13 cellular contexts compared by ENCODE assay signal in genomic region chr10:102769375-102770107, GRCh38. TPM values are rescaled to one million over a fixed set of nuclear protein-coding genes. Genes with fewer than 3 reads are reported as not detected.
DNase-seq lines count a peak whose midpoint lies in the region; ATAC-seq and TF ChIP-seq lines count a peak whose summit lies in the region.
"Had no signal": no experiment of that assay in that cellular context is flagged by ENCODE, and none has a peak within 500 bp of the region (broad histone marks: within the 10 kb centered on the region; RNA-seq: fewer than 3 reads in every experiment).

No MANE protein-coding gene starts in this region.

- peak overlapping the region; percentile 42 for H4K91ac ChIP-seq in trophoblast cell (ENCODE audit: low read depth, low read length)

- H4K12ac ChIP-seq in trophoblast cell (ENCODE audit: low read depth, low read length) = no peak overlapping the region

- H2BK120ac ChIP-seq in trophoblast cell (ENCODE audit: insufficient read depth, low read length, poor library complexity) = peak overlapping the region; percentile 75

- CTCF ChIA-PET in CD8-positive, alpha-beta memory T cell (lab: Charles Lee) = no interaction called here

- no peak overlapping the region for H3K9ac ChIP-seq in endodermal cell (ENCODE audit: extremely low read depth, low read length, poor library complexity, severe bottlenecking)
- H3K9ac ChIP-seq in trophoblast cell (ENCODE audit: low read length) = no peak overlapping the region

- no peaks in the 10 kb centered on the region for H3K27me3 Mint-ChIP-seq in CD8-positive, alpha-beta memory T cell
- H3K27me3 Mint-ChIP-seq in endodermal cell (ENCODE audit: insufficient read depth) = no peaks in the 10 kb centered on the region
- H3K27me3 Mint-ChIP-seq: stimulated activated naive CD8-positive, alpha-beta T cell treated with anti-CD3 and anti-CD28 coated beads, Interleukin-15, amount 100 ng/mL, for 72 hours had no signal

- H3K18ac ChIP-seq in trophoblast cell (ENCODE audit: low read length) = no peak overlapping the region

- no peak overlapping the region for H2BK5ac ChIP-seq in trophoblast cell (ENCODE audit: low read depth, low read length, poor library complexity)

- no peaks in the 10 kb centered on the region for H3K27me3 ChIP-seq in CD8-positive, alpha-beta memory T cell (ENCODE audit: insufficient read depth, low read length, poor library complexity, severe bottlenecking)
- H3K27me3 ChIP-seq in endodermal cell (ENCODE audit: control insufficient read depth, insufficient read depth, low read length, poor library complexity, severe bottlenecking) (no peaks in the 10 kb centered on the region), trophoblast cell (ENCODE audit: insufficient read depth, low read length) (no peaks in the 10 kb centered on the region)
- H3K27me3 ChIP-seq: BLaER1 treated with 17β-estradiol and CSF1 and Interleukin-3, amounts not matched to agents 10 nM and 100 nM had no signal

- H3K4me1 ChIP-seq in CD8-positive, alpha-beta memory T cell (ENCODE audit: insufficient read depth, low read length) = peaks cover 13% of the 10 kb centered on the region
- H3K4me1 ChIP-seq in endodermal cell (ENCODE audit: control insufficient read depth, insufficient read depth, low read length) = peaks cover 15% of the 10 kb centered on the region
- peaks cover 28 to 40% of the 10 kb centered on the region in 2 experiments for H3K4me1 ChIP-seq in trophoblast cell (ENCODE audit: control insufficient read depth in 1 of 2, insufficient read depth in 2 of 2, low read length in 2 of 2)

- no peak for DNase-seq in CD8-positive, alpha-beta memory T cell
- DNase-seq in M059J (ENCODE audit: low read depth) = peak; percentile 44
- no peak for DNase-seq in endodermal cell
- DNase-seq in trophoblast cell = peak; percentile 80 to 81
- DNase-seq in HCEC 1CT = no peak
- no peak for DNase-seq in medulla oblongata (ENCODE audit: extremely low spot score)
- DNase-seq: activated CD8-positive, alpha-beta memory T cell treated with anti-CD3 and anti-CD28 coated beads for 24 hours; effector memory CD4-positive, alpha-beta T cell; NCI-H526; stimulated activated naive CD8-positive, alpha-beta T cell treated with anti-CD3 and anti-CD28 coated beads, Interleukin-15, amount 100 ng/mL, for 72 hours had no signal

- H2BK12ac ChIP-seq in trophoblast cell (ENCODE audit: low read length) = peak overlapping the region; percentile 23

- no peak overlapping the region for H2AK5ac ChIP-seq in trophoblast cell (ENCODE audit: low read length)

- POLR2A ChIA-PET in CD8-positive, alpha-beta memory T cell (lab: Charles Lee) = no interaction called here

- 76 to 86% methylated on average over 6 to 7 of the region's 7 CpGs for WGBS in endodermal cell (ENCODE audit: insufficient coverage in 1 of 2, insufficient read length in 1 of 2), 2 experiments
- no CpG with 5 or more reads among the region's 7 CpGs for WGBS in trophoblast cell (ENCODE audit: extremely low coverage, insufficient coverage, insufficient read length)

- peaks cover 33% of the 10 kb centered on the region for H3K79me1 ChIP-seq in trophoblast cell (ENCODE audit: low read length)

- no peak overlapping the region for H3K4ac ChIP-seq in trophoblast cell (ENCODE audit: low read depth, low read length)

- H3K79me2 ChIP-seq in trophoblast cell (ENCODE audit: control insufficient read depth, insufficient read depth, low read length, poor library complexity) = peaks cover 8% of the 10 kb centered on the region

- no peaks in the 10 kb centered on the region for H3K9me3 ChIP-seq in CD8-positive, alpha-beta memory T cell (ENCODE audit: low read length)
- no peaks in the 10 kb centered on the region for H3K9me3 ChIP-seq in endodermal cell (ENCODE audit: control insufficient read depth, low read length)
- H3K9me3 ChIP-seq in trophoblast cell (ENCODE audit: insufficient read depth, low read depth, low read length) = peaks cover 3% of the 10 kb centered on the region
- H3K9me3 ChIP-seq: BLaER1 treated with 17β-estradiol and CSF1 and Interleukin-3, amounts not matched to agents 10 nM and 100 nM had no signal

- TF ChIP-seq CTCF in endodermal cell (conservative IDR thresholded peaks at IDR 0.05) = no peak

- no peak overlapping the region for H3K4me3 Mint-ChIP-seq in CD8-positive, alpha-beta memory T cell
- no peak overlapping the region for H3K4me3 Mint-ChIP-seq in endodermal cell
- H3K4me3 Mint-ChIP-seq: stimulated activated naive CD8-positive, alpha-beta T cell treated with anti-CD3 and anti-CD28 coated beads, Interleukin-15, amount 100 ng/mL, for 72 hours had no signal

- H4K8ac ChIP-seq in trophoblast cell (ENCODE audit: low read depth, low read length) = no peak overlapping the region

- H2AFZ ChIP-seq in trophoblast cell (ENCODE audit: insufficient read depth, low read length, poor library complexity) = no peak overlapping the region

- no peak overlapping the region for H3K4me3 ChIP-seq in CD8-positive, alpha-beta memory T cell (ENCODE audit: low read length)
- no peak overlapping the region for H3K4me3 ChIP-seq in endodermal cell (ENCODE audit: low read length)
- H3K4me3 ChIP-seq in trophoblast cell (ENCODE audit: low read depth, low read length) = no peak overlapping the region
- H3K4me3 ChIP-seq: BLaER1 treated with 17β-estradiol and CSF1 and Interleukin-3, amounts not matched to agents 10 nM and 100 nM had no signal

- peaks cover 35 to 67% (median 61%) of the 10 kb centered on the region in 3 donors for H3K4me1 Mint-ChIP-seq in CD8-positive, alpha-beta memory T cell
- H3K4me1 Mint-ChIP-seq in endodermal cell = peaks cover 20% of the 10 kb centered on the region

- peaks cover 0 to 49% (median 6%) of the 10 kb centered on the region in 3 donors for H3K36me3 Mint-ChIP-seq in CD8-positive, alpha-beta memory T cell
- H3K36me3 Mint-ChIP-seq in endodermal cell (ENCODE audit: low read depth) = peaks cover 16% of the 10 kb centered on the region

- H3K27ac ChIP-seq in CD8-positive, alpha-beta memory T cell (ENCODE audit: low read depth, low read length) = peak overlapping the region; percentile 17
- H3K27ac ChIP-seq in endodermal cell (ENCODE audit: low read depth, low read length) = peak overlapping the region; percentile 9
- peak overlapping the region; percentile 94 for H3K27ac ChIP-seq in trophoblast cell (ENCODE audit: low read depth, low read length)

- H3K14ac ChIP-seq in trophoblast cell (ENCODE audit: low read length) = peak overlapping the region; percentile 20

- H3K9me3 Mint-ChIP-seq in CD8-positive, alpha-beta memory T cell = no peaks in the 10 kb centered on the region
- no peaks in the 10 kb centered on the region for H3K9me3 Mint-ChIP-seq in endodermal cell
- H3K9me3 Mint-ChIP-seq: stimulated activated naive CD8-positive, alpha-beta T cell treated with anti-CD3 and anti-CD28 coated beads, Interleukin-15, amount 100 ng/mL, for 72 hours had no signal

- H3K4me2 ChIP-seq in trophoblast cell (ENCODE audit: low read length) = no peak overlapping the region

- H3K27ac Mint-ChIP-seq in CD8-positive, alpha-beta memory T cell = peak overlapping the region in 5 of 8 donors; percentile 18 to 80 (median 29)
- H3K27ac Mint-ChIP-seq in endodermal cell = peak overlapping the region; percentile 88

- no peak overlapping the region for H3K23ac ChIP-seq in trophoblast cell (ENCODE audit: low read length)

- no peaks in the 10 kb centered on the region for H3K36me3 ChIP-seq in CD8-positive, alpha-beta memory T cell (ENCODE audit: insufficient read depth, low read length)
- H3K36me3 ChIP-seq in endodermal cell (ENCODE audit: control insufficient read depth, insufficient read depth, low read length) = no peaks in the 10 kb centered on the region
- H3K36me3 ChIP-seq in trophoblast cell (ENCODE audit: control insufficient read depth in 1 of 2, insufficient read depth in 2 of 2, low read length in 2 of 2) = peaks cover 0 to 2% of the 10 kb centered on the region in 2 experiments

- ATAC-seq in HG03025 (IDR thresholded peaks at IDR 0.05; ENCODE audit: low FRiP score, unreplicated experiment) (no peak), HG02642 (IDR thresholded peaks at IDR 0.05; ENCODE audit: poor library complexity, unreplicated experiment) (no peak)
- ATAC-seq: stimulated activated naive CD8-positive, alpha-beta T cell treated with anti-CD3 and anti-CD28 coated beads, Interleukin-15, amount 100 ng/mL, for 72 hours had no signal

RNA-seq across cellular contexts. Expression of gene WBP1L, which starts 25.8 kb away (rescaled TPM):
- total RNA-seq in CD8-positive, alpha-beta memory T cell = 10 to 100 TPM; 16.0 to 17.8 TPM
- 28.5 TPM for polyA plus RNA-seq in CD8-positive, alpha-beta memory T cell
- 24.9 and 31.3 TPM in 2 replicates for total RNA-seq in M059J (2014; rRNA removed; shearing (Covaris generic))
- 10 to 100 TPM; 23.5 to 25.8 TPM for total RNA-seq in endodermal cell
- polyA plus RNA-seq in endodermal cell (2013, experiment 1 of 2) = 30.2 TPM
- polyA plus RNA-seq in endodermal cell (2013, experiment 2 of 2) = 29.0 TPM
- 65.4 and 67.3 TPM in 2 replicates for polyA plus RNA-seq in trophoblast cell (2013)

RNA-seq across cellular contexts. Expression of gene SFXN2, which starts 55.1 kb away (rescaled TPM):
- 10 to 100 TPM; 27.6 to 30.6 TPM for total RNA-seq in CD8-positive, alpha-beta memory T cell
- 10.1 TPM for polyA plus RNA-seq in CD8-positive, alpha-beta memory T cell
- total RNA-seq in M059J (2014; rRNA removed; shearing (Covaris generic)) = 0.98 and 4.5 TPM in 2 replicates
- 10 to 100 TPM; 30.5 to 32.9 TPM for total RNA-seq in endodermal cell
- 13.6 TPM for polyA plus RNA-seq in endodermal cell (2013, experiment 1 of 2)
- polyA plus RNA-seq in endodermal cell (2013, experiment 2 of 2) = 13.7 TPM
- 9.0 and 9.4 TPM in 2 replicates for polyA plus RNA-seq in trophoblast cell (2013)

RNA-seq across cellular contexts. Expression of gene ARL3, which starts 55.3 kb away (rescaled TPM):
- 1 to 10 TPM; 8.7 TPM for total RNA-seq in CD8-positive, alpha-beta memory T cell
- 5.7 TPM for polyA plus RNA-seq in CD8-positive, alpha-beta memory T cell
- total RNA-seq in M059J (2014; rRNA removed; shearing (Covaris generic)) = 9.1 and 11.9 TPM in 2 replicates
- 10 to 100 TPM; 20.3 to 25.6 TPM for total RNA-seq in endodermal cell
- polyA plus RNA-seq in endodermal cell (2013, experiment 1 of 2) = 31.4 TPM
- 30.8 TPM for polyA plus RNA-seq in endodermal cell (2013, experiment 2 of 2)
- polyA plus RNA-seq in trophoblast cell (2013) = 16.3 and 18.0 TPM in 2 replicates

Comparison
In these comparisons a context has a peak if more than half of its experiments do, and no peak if none do; other contexts are left out.
1. DNase-seq: peak in M059J (single experiment) and trophoblast cell (2 of 2); none in CD8-positive, alpha-beta memory T cell (0 of 5), endodermal cell (single experiment), HCEC 1CT (single experiment) and medulla oblongata (single experiment).
2. H3K27ac ChIP-seq: peak in every context shown above with its lines; median percentile 94 in trophoblast cell; 17 in CD8-positive, alpha-beta memory T cell; 9 in endodermal cell.